Comparison of ENCODE assay signal across 19 cellular contexts in genomic region chr2:193539188-193539587, GRCh38.
A peak's percentile ranks its signal among the peaks of the same experiment; 100 is the strongest.
DNase-seq lines count a peak whose midpoint lies in the region; ATAC-seq, FAIRE-seq and TF ChIP-seq lines count a peak whose summit lies in the region.
"Had no signal": no experiment of that assay in that cellular context is flagged by ENCODE, and none has a peak within 500 bp of the region (broad histone marks: within the 10 kb centered on the region; RNA-seq: fewer than 3 reads in every experiment).

No MANE protein-coding gene starts in this region.

- TF ChIP-seq CTCF in HepG2 (CRISPR knock-in tag; IDR thresholded peaks at IDR 0.05) (no peak), right lobe of liver (IDR thresholded peaks at IDR 0.05) (no peak)

- no peak overlapping the region for H3K4me2 ChIP-seq in HepG2 (ENCODE audit: low read depth, low read length)

- FAIRE-seq in HepG2 (lab: Jason Lieb, UNC): no peak
- FAIRE-seq: H1 had no signal

- no TSS peak for BruUV-seq in HepG2 (replicated peaks; lab: Mats Ljungman, UMichigan)

- TF ChIP-seq RAD21 in HepG2 (CRISPR knock-in tag; IDR thresholded peaks at IDR 0.05): no peak

- TF ChIP-seq POLR2A in HepG2 (IDR thresholded peaks at IDR 0.05; ENCODE audit: insufficient read depth in 1 of 2, low read depth in 2 of 2, low read length in 2 of 2) (no peak), right lobe of liver (IDR thresholded peaks at IDR 0.05) (no peak)

- no peak overlapping the region for H2AFZ ChIP-seq in HepG2 (ENCODE audit: low read length)

- H3K27me3 ChIP-seq in HepG2 (ENCODE audit: control insufficient read depth in 1 of 2, insufficient read depth in 2 of 2, low read length in 2 of 2) (no peaks in the 10 kb centered on the region), right lobe of liver (no peaks in the 10 kb centered on the region)
- no peaks in the 10 kb centered on the region for H3K27me3 ChIP-seq in effector memory CD4-positive, alpha-beta T cell (replicated peaks; ENCODE audit: control insufficient read depth, insufficient read depth, low read length, poor library complexity, severe bottlenecking)
- H3K27me3 ChIP-seq: esophagus muscularis mucosa, neutrophil, transverse colon had no signal

- H3K27ac ChIP-seq in HepG2 (ENCODE audit: extremely low read length, insufficient read depth, low read length) (no peak overlapping the region), right lobe of liver (no peak overlapping the region)
- H3K27ac ChIP-seq in effector memory CD4-positive, alpha-beta T cell (ENCODE audit: insufficient read depth, low read length, poor library complexity, severe bottlenecking): no peak overlapping the region
- H3K27ac ChIP-seq: 22Rv1, esophagus muscularis mucosa, neutrophil, transverse colon, WERI-Rb-1 had no signal

- in situ Hi-C loops in HepG2 (cut with HindIII; ENCODE audit: extremely low pct_ligation_motif_present, low pct_unique_long_range_greater_than_20kb): no loop called here

- POLR2A ChIA-PET in HepG2 (lab: Yijun Ruan, JAX): no interaction called here

- ATAC-seq in HepG2: no peak
- ATAC-seq in right lobe of liver: no peak
- ATAC-seq in HG02588 (IDR thresholded peaks at IDR 0.05; ENCODE audit: unreplicated experiment): peak; percentile 86
- peak; percentile 77 for ATAC-seq in HG03135 (IDR thresholded peaks at IDR 0.05; ENCODE audit: unreplicated experiment)

- H3K9me3 ChIP-seq in HepG2 (ENCODE audit: low read length) (no peaks in the 10 kb centered on the region; the same call in 1 of the 2 replicates), right lobe of liver (no peaks in the 10 kb centered on the region)
- no peaks in the 10 kb centered on the region for H3K9me3 ChIP-seq in effector memory CD4-positive, alpha-beta T cell (ENCODE audit: control insufficient read depth, low read length)
- H3K9me3 ChIP-seq: esophagus muscularis mucosa, neutrophil, transverse colon had no signal

- H3K4me1 ChIP-seq in HepG2 (ENCODE audit: insufficient read depth, low read length) (0 out of 2 replicates have a peak, but pooled peaks cover 8% of the 10 kb centered on the region), right lobe of liver (no peaks in the 10 kb centered on the region)
- no peaks in the 10 kb centered on the region for H3K4me1 ChIP-seq in effector memory CD4-positive, alpha-beta T cell (ENCODE audit: control insufficient read depth, insufficient read depth, low read length, poor library complexity, severe bottlenecking)
- H3K4me1 ChIP-seq: esophagus muscularis mucosa, transverse colon had no signal

- H4K20me1 ChIP-seq in HepG2 (ENCODE audit: insufficient read depth, low read length): no peaks in the 10 kb centered on the region

- H3K4me3 ChIP-seq in HepG2 (replicated peaks in 1 of 3; ENCODE audit: insufficient read depth in 1 of 3, low read depth in 2 of 3, low read length in 3 of 3): no peak overlapping the region
- no peak overlapping the region for H3K4me3 ChIP-seq in right lobe of liver
- no peak overlapping the region for H3K4me3 ChIP-seq in effector memory CD4-positive, alpha-beta T cell (ENCODE audit: insufficient read depth, low read depth, low read length, poor library complexity, severe bottlenecking)
- H3K4me3 ChIP-seq: esophagus muscularis mucosa, transverse colon had no signal

- no peaks in the 10 kb centered on the region for H3K79me2 ChIP-seq in HepG2 (ENCODE audit: insufficient read depth, low read length)

- H3K9ac ChIP-seq in HepG2 (ENCODE audit: insufficient read depth, low read depth, low read length): no peak overlapping the region

- TF ChIP-seq EP300 in HepG2 (IDR thresholded peaks at IDR 0.05; ENCODE audit: low read depth in 2 of 2, low read length in 2 of 2): no peak
- no peak for TF ChIP-seq EP300 in HepG2 (CRISPR knock-in tag; IDR thresholded peaks at IDR 0.05; ENCODE audit: borderline replicate concordance)

- DNase-seq in HepG2 (ENCODE audit: low spot score) (peak; percentile 6), right lobe of liver (no peak), SW480 (ENCODE audit: low spot score) (no peak), NCI-H2196 treated with DMSO at 0.1 percent for 48 hours (lab: John Stamatoyannopoulos, UW; ENCODE audit: unreplicated experiment) (no peak), hepatic stellate cell (ENCODE audit: low spot score) (no peak)
- no peak for DNase-seq in effector memory CD4-positive, alpha-beta T cell
- DNase-seq: CD4-positive, alpha-beta T cell; IMR-90; NCI-H1105; NCI-H82; SHP77 treated with DMSO at 0.1 percent for 48 hours; transverse colon; WERI-Rb-1 had no signal

- intact Hi-C loops in HepG2 (cut with micrococcal nuclease; ENCODE audit: unreplicated experiment): no loop called here
- intact Hi-C loops in right lobe of liver (cut with DNase I): no loop called here

- H3K36me3 ChIP-seq in HepG2 (replicated peaks in 1 of 2; ENCODE audit: control insufficient read depth in 1 of 2, insufficient read depth in 2 of 2, low read length in 2 of 2) (no peaks in the 10 kb centered on the region), right lobe of liver (no peaks in the 10 kb centered on the region)
- H3K36me3 ChIP-seq in effector memory CD4-positive, alpha-beta T cell (ENCODE audit: control insufficient read depth, insufficient read depth, low read length): no peaks in the 10 kb centered on the region
- H3K36me3 ChIP-seq: esophagus muscularis mucosa, neutrophil, transverse colon, WERI-Rb-1 had no signal

- CTCF ChIA-PET in HepG2 (lab: Yijun Ruan, JAX; ENCODE audit: low intra/inter-chr PET ratio, low total read pairs): no interaction called here

TF ChIP-seq in HepG2, 621 proteins besides CTCF, POLR2A, EP300 and RAD21:
- TF ChIP-seq NAIF1 (CRISPR knock-in tag; IDR thresholded peaks at IDR 0.05; ENCODE audit: borderline replicate concordance) (no peak), PCBP1 (IDR thresholded peaks at IDR 0.05; ENCODE audit: borderline replicate concordance, low read depth, low read length) (no peak), ZNF720 (CRISPR knock-in tag; IDR thresholded peaks at IDR 0.05) (no peak), ZNF652 (CRISPR knock-in tag; IDR thresholded peaks at IDR 0.05; ENCODE audit: borderline replicate concordance, low read depth) (no peak), REST (IDR thresholded peaks at IDR 0.05; ENCODE audit: borderline replicate concordance in 1 of 2, low read depth in 1 of 2, low read length in 2 of 2) (no peak), TCF7 (IDR thresholded peaks at IDR 0.05; ENCODE audit: low read depth) (peak; percentile 21; the same call in 1 of the 2 replicates), CEBPG (CRISPR knock-in tag; IDR thresholded peaks at IDR 0.05) (no peak), MATR3 (CRISPR knock-in tag; IDR thresholded peaks at IDR 0.05) (no peak), FOXA1 (IDR thresholded peaks at IDR 0.05) (no peak), FOXA1 (CRISPR knock-in tag; IDR thresholded peaks at IDR 0.05) (peak; percentile 17; the same call in 1 of the 2 replicates)

Comparison
In these comparisons a context has a peak if more than half of its experiments do, and no peak if none do; other contexts are left out.
1. ATAC-seq: peak in HG02588 (single experiment) and HG03135 (single experiment); none in HepG2 (single experiment) and right lobe of liver (0 of 4).